Comparison of ENCODE assay signal across 23 cellular contexts in genomic region chr5:3386676-3387075, GRCh38.
"Had no signal": no experiment of that assay in that cellular context is flagged by ENCODE, and none has a peak within 500 bp of the region (broad histone marks: within the 10 kb centered on the region; RNA-seq: fewer than 3 reads in every experiment).

No MANE protein-coding gene starts in this region.

- H3K9me3 Mint-ChIP-seq: endodermal cell had no signal

- ATAC-seq: activated T-cell treated with anti-CD3 and anti-CD28 coated beads, Interleukin-2, amount 50 U/mL, for 72 hours had no signal

- H3K4me1 Mint-ChIP-seq: central memory CD8-positive, alpha-beta T cell had no signal

- H3K27ac Mint-ChIP-seq: activated CD4-positive, alpha-beta memory T cell treated with anti-CD3 and anti-CD28 coated beads for 36 hours; activated naive CD8-positive, alpha-beta T cell; activated T-cell treated with anti-CD3 and anti-CD28 coated beads, Interleukin-2, amount 50 U/mL, for 24 hours; activated T-cell treated with anti-CD3 and anti-CD28 coated beads, Interleukin-2, amount 50 U/mL, for 72 hours; dendritic cell treated with granulocyte-macrophage colony-stimulating factor and Interleukin-4, amounts not matched to agents 40 ng/mL and 50 ng/mL, for 4 days; endodermal cell had no signal

- H3K27me3 Mint-ChIP-seq: activated CD4-positive, alpha-beta memory T cell treated with anti-CD3 and anti-CD28 coated beads for 36 hours; activated naive CD8-positive, alpha-beta T cell; activated T-cell treated with anti-CD3 and anti-CD28 coated beads, Interleukin-2, amount 50 U/mL, for 24 hours; central memory CD8-positive, alpha-beta T cell; dendritic cell treated with granulocyte-macrophage colony-stimulating factor and Interleukin-4, amounts not matched to agents 40 ng/mL and 50 ng/mL, for 4 days had no signal

- H3K4me3 Mint-ChIP-seq: activated CD4-positive, alpha-beta memory T cell treated with anti-CD3 and anti-CD28 coated beads for 36 hours; activated naive CD8-positive, alpha-beta T cell; activated T-cell treated with anti-CD3 and anti-CD28 coated beads, Interleukin-2, amount 50 U/mL, for 24 hours; activated T-cell treated with anti-CD3 and anti-CD28 coated beads, Interleukin-2, amount 50 U/mL, for 72 hours; central memory CD8-positive, alpha-beta T cell; dendritic cell treated with granulocyte-macrophage colony-stimulating factor and Interleukin-4, amounts not matched to agents 40 ng/mL and 50 ng/mL, for 4 days; endodermal cell had no signal

- DNase-seq: activated CD4-positive, alpha-beta memory T cell treated with anti-CD3 and anti-CD28 coated beads for 36 hours; activated CD4-positive, alpha-beta T cell treated with anti-CD3 and anti-CD28 coated beads for 1 hour; activated CD4-positive, alpha-beta T cell treated with anti-CD3 and anti-CD28 coated beads for 4 hours; activated CD4-positive, alpha-beta T cell treated with anti-CD3 and anti-CD28 coated beads, Interleukin-2, amount 50 U/mL, for 1 hour; activated CD4-positive, CD25-positive, alpha-beta regulatory T cell; activated CD8-positive, alpha-beta memory T cell treated with anti-CD3 and anti-CD28 coated beads, Interleukin-2, amount 50 U/mL, for 48 hours; activated gamma-delta T cell treated with Interleukin-2 at 50 U/mL for 16 hours; activated naive CD4-positive, alpha-beta T cell treated with anti-CD3 and anti-CD28 coated beads, Interleukin-2, amount 50 U/mL, for 16 hours; activated naive CD4-positive, alpha-beta T cell treated with Interleukin-2 at 50 U/mL for 16 hours; activated T-cell treated with anti-CD3 and anti-CD28 coated beads for 4 hours; activated T-cell treated with anti-CD3 and anti-CD28 coated beads, Interleukin-2, amount 50 U/mL, for 24 hours; activated T-cell treated with anti-CD3 and anti-CD28 coated beads, Interleukin-2, amount 50 U/mL, for 72 hours; amniotic stem cell; anterior cingulate cortex; brain microvascular endothelial cell; dorsolateral prefrontal cortex; effector memory CD4-positive, alpha-beta T cell; endodermal cell; esophagus squamous epithelium; T-helper 2 cell had no signal

- H3K36me3 Mint-ChIP-seq: activated naive CD8-positive, alpha-beta T cell had no signal
